11 cellular contexts compared by ENCODE assay signal in the genomic region with DNA sequence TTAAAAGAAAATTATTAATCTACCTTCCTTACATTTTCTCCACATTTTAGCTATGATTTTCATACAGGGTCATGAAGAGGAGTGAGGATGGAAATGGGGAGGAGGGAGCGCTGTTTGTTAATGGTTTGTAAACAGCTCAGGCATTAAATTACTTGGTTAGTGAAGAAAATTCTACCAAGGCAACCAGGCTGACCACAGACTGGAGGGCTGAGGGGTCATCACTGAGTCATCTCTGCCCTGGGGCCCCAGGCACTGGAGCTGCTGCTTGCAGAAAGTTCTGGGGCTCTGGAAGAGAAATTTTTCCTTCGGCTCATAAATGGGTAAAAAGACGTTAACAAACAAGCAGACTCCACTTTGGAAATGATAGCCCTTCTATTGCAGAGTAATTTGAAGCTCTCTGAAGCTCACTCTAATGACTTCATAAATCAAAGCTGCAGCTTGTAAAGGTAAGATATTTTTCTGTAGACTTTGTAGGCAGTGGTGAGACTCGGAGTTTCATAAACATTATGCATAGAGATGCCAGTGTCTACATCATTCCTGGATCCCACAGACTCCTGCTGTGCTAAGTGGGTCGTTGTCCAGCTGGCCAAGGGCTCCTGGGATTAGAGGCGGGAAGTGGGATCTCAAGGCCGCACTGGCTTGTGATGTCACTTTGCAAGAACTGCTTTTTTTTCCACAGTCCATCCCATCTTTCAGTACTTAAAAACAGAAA.
DNase-seq lines count a peak whose midpoint lies in the region; ATAC-seq and TF ChIP-seq lines count a peak whose summit lies in the region.
"Had no signal": no experiment of that assay in that cellular context is flagged by ENCODE, and none has a peak within 500 bp of the region (broad histone marks: within the 10 kb centered on the region; RNA-seq: fewer than 3 reads in every experiment).

No MANE protein-coding gene starts in this region.

- intact Hi-C loops in tibial artery (cut with DNase I; ENCODE audit: low total_unique reads), result no loop called here

- H3K27ac ChIP-seq in RWPE2 (ENCODE audit: poor library complexity, severe bottlenecking) (peak overlapping the region; percentile 1), smooth muscle cell (ENCODE audit: low read depth) (peak overlapping the region; percentile 100), tibial artery (no peak overlapping the region)

- POLR2A ChIA-PET in HEK293T (lab: Yijun Ruan, JAX) (interaction anchor here (0.8 to 1.1 kb wide), 2 partner anchors 8 to 667 kb away, joined by 3 to 4 read pairs; no protein-coding TSS in a partner anchor), T-cell (lab: Charles Lee) (interaction anchor here (0.5 to 0.7 kb wide), 4 partner anchors 16 to 540 kb away, joined by 3 to 6 read pairs (median 4); no protein-coding TSS in a partner anchor)

- H3K27ac Mint-ChIP-seq in T-cell, result no peak overlapping the region

- H3K9me3 ChIP-seq in RWPE2 (ENCODE audit: severe bottlenecking) (no peaks in the 10 kb centered on the region), smooth muscle cell (replicated peaks; ENCODE audit: low read depth) (no peaks in the 10 kb centered on the region), tibial artery (no peaks in the 10 kb centered on the region)

- ATAC-seq in RWPE2 (ENCODE audit: low read depth), result peak; percentile 82
- ATAC-seq in T-cell (replicated peaks in 1 of 4), result no peak
- ATAC-seq in activated T-cell treated with anti-CD3 and anti-CD28 coated beads, Interleukin-2, amount 50 U/mL, for 4 hours, result no peak

- peak overlapping the region; percentile 88 for H3K9ac ChIP-seq in smooth muscle cell (ENCODE audit: low read depth)

- H3K4me3 Mint-ChIP-seq in T-cell, result no peak overlapping the region
- H3K4me3 Mint-ChIP-seq in activated T-cell treated with anti-CD3 and anti-CD28 coated beads, Interleukin-2, amount 50 U/mL, for 4 hours, result no peak overlapping the region

- no peaks in the 10 kb centered on the region for H3K79me2 ChIP-seq in smooth muscle cell (ENCODE audit: low read depth)

- TF ChIP-seq CTCF in RWPE2 (IDR thresholded peaks at IDR 0.05; ENCODE audit: poor library complexity, severe bottlenecking), result no peak
- TF ChIP-seq CTCF in smooth muscle cell (IDR thresholded peaks at IDR 0.05; ENCODE audit: borderline replicate concordance, insufficient read depth, poor library complexity, severe bottlenecking), result no peak
- no peak for TF ChIP-seq CTCF in tibial artery (IDR thresholded peaks at IDR 0.05)

- no peaks in the 10 kb centered on the region for H4K20me1 ChIP-seq in smooth muscle cell (ENCODE audit: low read depth)

- H3K4me1 ChIP-seq in RWPE2 (ENCODE audit: insufficient read depth, poor library complexity, severe bottlenecking), result peaks cover 11% of the 10 kb centered on the region
- H3K4me1 ChIP-seq in smooth muscle cell (ENCODE audit: low read depth), result peaks cover 33% of the 10 kb centered on the region
- peaks cover 0 to 7% (median 2%) of the 10 kb centered on the region in 4 donors for H3K4me1 ChIP-seq in tibial artery

- peaks cover 56% of the 10 kb centered on the region for H3K36me3 Mint-ChIP-seq in T-cell
- peaks cover 33% of the 10 kb centered on the region for H3K36me3 Mint-ChIP-seq in activated T-cell treated with anti-CD3 and anti-CD28 coated beads, Interleukin-2, amount 50 U/mL, for 4 hours (ENCODE audit: insufficient read depth)

- H3K36me3 ChIP-seq in RWPE2 (ENCODE audit: low read depth) (peaks cover 25% of the 10 kb centered on the region), smooth muscle cell (ENCODE audit: low read depth) (no peaks in the 10 kb centered on the region), tibial artery (peaks cover 61 to 75% (median 61%) of the 10 kb centered on the region in 3 donors)

- H3K9me3 Mint-ChIP-seq in T-cell, result no peaks in the 10 kb centered on the region
- no peaks in the 10 kb centered on the region for H3K9me3 Mint-ChIP-seq in activated T-cell treated with anti-CD3 and anti-CD28 coated beads, Interleukin-2, amount 50 U/mL, for 4 hours

- peaks cover 0 to 10% (median 2%) of the 10 kb centered on the region in 3 donors for H3K4me1 Mint-ChIP-seq in T-cell
- H3K4me1 Mint-ChIP-seq in activated T-cell treated with anti-CD3 and anti-CD28 coated beads, Interleukin-2, amount 50 U/mL, for 4 hours (ENCODE audit: low read depth), result peaks cover 8% of the 10 kb centered on the region

- no peaks in the 10 kb centered on the region for H3K27me3 Mint-ChIP-seq in T-cell
- no peaks in the 10 kb centered on the region for H3K27me3 Mint-ChIP-seq in activated T-cell treated with anti-CD3 and anti-CD28 coated beads, Interleukin-2, amount 50 U/mL, for 4 hours (ENCODE audit: low read depth)

- peak overlapping the region; percentile 84 for H3K4me2 ChIP-seq in smooth muscle cell

- no peak overlapping the region for H2AFZ ChIP-seq in smooth muscle cell (ENCODE audit: low read depth)

- peaks cover 24% of the 10 kb centered on the region for H3F3A ChIP-seq in smooth muscle cell (ENCODE audit: low read depth)

- no peaks in the 10 kb centered on the region for H3K27me3 ChIP-seq in RWPE2 (ENCODE audit: insufficient read depth, poor library complexity, severe bottlenecking)
- H3K27me3 ChIP-seq in smooth muscle cell (ENCODE audit: low read depth), result no peaks in the 10 kb centered on the region
- no peaks in the 10 kb centered on the region for H3K27me3 ChIP-seq in tibial artery

- WGBS in smooth muscle cell (ENCODE audit: low lambda C conversion rate), result 3% methylated on average over 7 of the region's 7 CpGs

- CTCF ChIA-PET in HEK293T (lab: Yijun Ruan, JAX), result interaction anchor here (0.7 kb wide), 1 partner anchor 777 kb away, joined by 3 read pairs; no protein-coding TSS in a partner anchor
- CTCF ChIA-PET in T-cell (lab: Charles Lee), result interaction anchor here (0.5 to 1.0 kb wide), 7 partner anchors 11 to 683 kb away, joined by 3 to 5 read pairs (median 3); no protein-coding TSS in a partner anchor

- peak; percentile 22 for DNase-seq in HEK293T (ENCODE audit: extremely low spot score)
- no peak for DNase-seq in RWPE2 (ENCODE audit: low spot score)
- peak; percentile 84 for DNase-seq in foreskin melanocyte
- DNase-seq in smooth muscle cell (lab: John Stamatoyannopoulos, UW; ENCODE audit: unreplicated experiment), result peak; percentile 10
- no peak for DNase-seq in tibial artery
- DNase-seq in T-cell, result no peak
- no peak for DNase-seq in activated T-cell treated with anti-CD3 and anti-CD28 coated beads, Interleukin-2, amount 50 U/mL, for 4 hours
- no peak for DNase-seq in SKM-1 (lab: John Stamatoyannopoulos, UW; ENCODE audit: unreplicated experiment)
- DNase-seq: activated CD4-positive, CD25-positive, alpha-beta regulatory T cell treated with anti-CD3 and anti-CD28 coated beads, Interleukin-2, amount 50 U/mL, for 72 hours; midbrain; NCI-H2171 had no signal

- H3K4me3 ChIP-seq in RWPE2 (ENCODE audit: severe bottlenecking) (no peak overlapping the region), smooth muscle cell (peak overlapping the region; percentile 30), tibial artery (no peak overlapping the region)

TF ChIP-seq in HEK293T, 16 proteins besides CTCF, POLR2A, EP300 and RAD21:
- no peak for TF ChIP-seq ZNF384 (IDR thresholded peaks at IDR 0.05)
- TF ChIP-seq FOXA1 (IDR thresholded peaks at IDR 0.05), result no peak
- TF ChIP-seq CTBP1 (IDR thresholded peaks at IDR 0.05; ENCODE audit: borderline replicate concordance), result 0 out of 2 replicates have a peak, but pooled peaks have one; percentile 45
- TF ChIP-seq, protein P1, sequence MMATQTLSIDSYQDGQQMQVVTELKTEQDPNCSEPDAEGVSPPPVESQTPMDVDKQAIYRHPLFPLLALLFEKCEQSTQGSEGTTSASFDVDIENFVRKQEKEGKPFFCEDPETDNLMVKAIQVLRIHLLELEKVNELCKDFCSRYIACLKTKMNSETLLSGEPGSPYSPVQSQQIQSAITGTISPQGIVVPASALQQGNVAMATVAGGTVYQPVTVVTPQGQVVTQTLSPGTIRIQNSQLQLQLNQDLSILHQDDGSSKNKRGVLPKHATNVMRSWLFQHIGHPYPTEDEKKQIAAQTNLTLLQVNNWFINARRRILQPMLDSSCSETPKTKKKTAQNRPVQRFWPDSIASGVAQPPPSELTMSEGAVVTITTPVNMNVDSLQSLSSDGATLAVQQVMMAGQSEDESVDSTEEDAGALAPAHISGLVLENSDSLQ (IDR thresholded peaks at IDR 0.05), result peak; percentile 66

Comparison
In these comparisons a context has a peak if more than half of its experiments do, and no peak if none do; other contexts are left out.
1. DNase-seq: peak in HEK293T (single experiment), foreskin melanocyte (single experiment) and smooth muscle cell (single experiment); none in RWPE2 (single experiment), tibial artery (0 of 2), T-cell (0 of 34), activated T-cell treated with anti-CD3 and anti-CD28 coated beads, Interleukin-2, amount 50 U/mL, for 4 hours (single experiment) and SKM-1 (single experiment).
2. H3K27ac ChIP-seq: peak in RWPE2 (single experiment) and smooth muscle cell (single experiment); none in tibial artery (0 of 2).